In genomic region chr7:3239291-3239691, GRCh38 we compare ENCODE assay signal across 29 cellular contexts.
A peak's percentile ranks its signal among the peaks of the same experiment; 100 is the strongest.
DNase-seq lines count a peak whose midpoint lies in the region; ATAC-seq, FAIRE-seq and TF ChIP-seq lines count a peak whose summit lies in the region.
"Had no signal": no experiment of that assay in that cellular context is flagged by ENCODE, and none has a peak within 500 bp of the region (broad histone marks: within the 10 kb centered on the region; RNA-seq: fewer than 3 reads in every experiment).

No MANE protein-coding gene starts in this region.

- DNase-seq in MV-4-11 (lab: John Stamatoyannopoulos, UW) (peak; percentile 67), astrocyte (ENCODE audit: low read depth) (peak; percentile 25), kidney tubule cell (ENCODE audit: low spot score) (peak; percentile 96), renal cortical epithelial cell (ENCODE audit: low read depth) (peak; percentile 97), neural progenitor cell (ENCODE audit: low spot score) (no peak), A172 (ENCODE audit: low spot score) (no peak)
- no peak for DNase-seq in effector memory CD4-positive, alpha-beta T cell
- DNase-seq: activated CD4-positive, alpha-beta T cell treated with anti-CD3 and anti-CD28 coated beads for 4 hours; activated naive CD4-positive, alpha-beta T cell treated with anti-CD3 and anti-CD28 coated beads for 36 hours; activated T-cell treated with anti-CD3 and anti-CD28 coated beads, Interleukin-2, amount 50 U/mL, for 48 hours; amniotic stem cell; CD4-positive, alpha-beta T cell; colonic mucosa; endodermal cell; KBM-7; left cardiac atrium; naive thymus-derived CD8-positive, alpha-beta T cell; NCI-H146; ovary; right lobe of liver had no signal

- H3F3A ChIP-seq in neural progenitor cell (ENCODE audit: low read depth), result no peaks in the 10 kb centered on the region

- peak overlapping the region; percentile 44 for H3K4me2 ChIP-seq in astrocyte (ENCODE audit: low read length)
- no peak overlapping the region for H3K4me2 ChIP-seq in neural progenitor cell
- H3K4me2 ChIP-seq: GM23338 had no signal

- H3K27ac ChIP-seq in astrocyte (ENCODE audit: low read depth, low read length) (no peak overlapping the region), neural progenitor cell (no peak overlapping the region)
- H3K27ac ChIP-seq in effector memory CD4-positive, alpha-beta T cell (ENCODE audit: insufficient read depth, low read length, poor library complexity, severe bottlenecking), result no peak overlapping the region
- H3K27ac ChIP-seq: colonic mucosa, gastroesophageal sphincter, ovary, right lobe of liver, tibial nerve had no signal

- H3K27me3 ChIP-seq in astrocyte (ENCODE audit: insufficient read depth, low read length), result no peaks in the 10 kb centered on the region
- no peaks in the 10 kb centered on the region for H3K27me3 ChIP-seq in effector memory CD4-positive, alpha-beta T cell (replicated peaks; ENCODE audit: control insufficient read depth, insufficient read depth, low read length, poor library complexity, severe bottlenecking)
- H3K27me3 ChIP-seq in neural progenitor cell, result no peaks in the 10 kb centered on the region
- H3K27me3 ChIP-seq: colonic mucosa, ovary, right lobe of liver, tibial nerve had no signal

- H3K36me3 ChIP-seq in astrocyte (ENCODE audit: insufficient read depth, low read length) (no peaks in the 10 kb centered on the region), neural progenitor cell (no peaks in the 10 kb centered on the region)
- no peaks in the 10 kb centered on the region for H3K36me3 ChIP-seq in effector memory CD4-positive, alpha-beta T cell (ENCODE audit: control insufficient read depth, insufficient read depth, low read length)
- H3K36me3 ChIP-seq: colonic mucosa, gastroesophageal sphincter, ovary, right lobe of liver, tibial nerve had no signal

- TF ChIP-seq CTCF in astrocyte (IDR thresholded peaks at IDR 0.05; ENCODE audit: insufficient read depth, low read depth, low read length), result no peak
- no peak for TF ChIP-seq CTCF in neural progenitor cell (IDR thresholded peaks at IDR 0.05)

- H3K4me1 ChIP-seq in astrocyte (ENCODE audit: insufficient read depth, low read length) (peaks cover 8% of the 10 kb centered on the region), neural progenitor cell (peaks cover 3% of the 10 kb centered on the region)
- no peaks in the 10 kb centered on the region for H3K4me1 ChIP-seq in effector memory CD4-positive, alpha-beta T cell (ENCODE audit: control insufficient read depth, insufficient read depth, low read length, poor library complexity, severe bottlenecking)
- H3K4me1 ChIP-seq: colonic mucosa, right lobe of liver, tibial nerve had no signal

- no peak for FAIRE-seq in astrocyte (lab: Jason Lieb, UNC)
- FAIRE-seq: G401.6, GM18507 had no signal

- H3K9me3 Mint-ChIP-seq in astrocyte (ENCODE audit: unreplicated experiment), result peaks cover 15% of the 10 kb centered on the region
- peaks cover 21% of the 10 kb centered on the region for H3K9me3 Mint-ChIP-seq in neural progenitor cell

- H3K27me3 Mint-ChIP-seq in astrocyte (ENCODE audit: low read depth, unreplicated experiment), result peaks cover 6% of the 10 kb centered on the region
- peaks cover 5% of the 10 kb centered on the region for H3K27me3 Mint-ChIP-seq in neural progenitor cell (ENCODE audit: insufficient read depth, low read depth)

- H3K36me3 Mint-ChIP-seq in astrocyte (ENCODE audit: low read depth, unreplicated experiment), result no peaks in the 10 kb centered on the region
- peaks cover 6% of the 10 kb centered on the region for H3K36me3 Mint-ChIP-seq in neural progenitor cell
- H3K36me3 Mint-ChIP-seq: mesothelial cell of epicardium had no signal

- H3K9ac ChIP-seq in astrocyte (ENCODE audit: low read length) (no peak overlapping the region), neural progenitor cell (no peak overlapping the region)

- H3K4me3 ChIP-seq in astrocyte (ENCODE audit: insufficient read depth, low read depth, low read length), result no peak overlapping the region
- no peak overlapping the region for H3K4me3 ChIP-seq in effector memory CD4-positive, alpha-beta T cell (ENCODE audit: insufficient read depth, low read depth, low read length, poor library complexity, severe bottlenecking)
- H3K4me3 ChIP-seq in neural progenitor cell, result no peak overlapping the region
- H3K4me3 ChIP-seq: colonic mucosa, gastroesophageal sphincter, GM23338, ovary, right lobe of liver, tibial nerve had no signal

- H2AFZ ChIP-seq in astrocyte (ENCODE audit: low read depth, low read length), result no peak overlapping the region
- no peak overlapping the region for H2AFZ ChIP-seq in neural progenitor cell (replicated peaks)
- H2AFZ ChIP-seq: GM23338 had no signal

- no peak overlapping the region for H3K27ac Mint-ChIP-seq in astrocyte (ENCODE audit: unreplicated experiment)
- no peak overlapping the region for H3K27ac Mint-ChIP-seq in neural progenitor cell
- H3K27ac Mint-ChIP-seq: activated naive CD4-positive, alpha-beta T cell treated with anti-CD3 and anti-CD28 coated beads for 36 hours; CD4-positive, alpha-beta T cell; endodermal cell; GM23338; mesothelial cell of epicardium; stimulated activated naive CD8-positive, alpha-beta T cell treated with anti-CD3 and anti-CD28 coated beads, Interleukin-15, Interleukin-2, amounts not matched to agents 100 ng/mL and 50 ng/mL, for 24 hours had no signal

- ATAC-seq in HG02798 (IDR thresholded peaks at IDR 0.05; ENCODE audit: poor library complexity, unreplicated experiment), result no peak
- ATAC-seq: gastroesophageal sphincter; GM23338; left cardiac atrium; naive thymus-derived CD8-positive, alpha-beta T cell; Panc1; right lobe of liver had no signal

- H4K20me1 ChIP-seq in astrocyte (ENCODE audit: insufficient read depth, low read length) (no peaks in the 10 kb centered on the region), neural progenitor cell (ENCODE audit: low read depth) (no peaks in the 10 kb centered on the region)

- H3K4me1 Mint-ChIP-seq in astrocyte (ENCODE audit: low read depth, unreplicated experiment) (peaks cover 4% of the 10 kb centered on the region), neural progenitor cell (peaks cover 26% of the 10 kb centered on the region)
- H3K4me1 Mint-ChIP-seq: naive thymus-derived CD8-positive, alpha-beta T cell had no signal

- H3K4me3 Mint-ChIP-seq in astrocyte (ENCODE audit: unreplicated experiment) (no peak overlapping the region), neural progenitor cell (no peak overlapping the region)
- H3K4me3 Mint-ChIP-seq: activated naive CD4-positive, alpha-beta T cell treated with anti-CD3 and anti-CD28 coated beads for 36 hours; CD4-positive, alpha-beta T cell; endodermal cell; GM23338; mesothelial cell of epicardium; naive thymus-derived CD8-positive, alpha-beta T cell; stimulated activated naive CD8-positive, alpha-beta T cell treated with anti-CD3 and anti-CD28 coated beads, Interleukin-15, Interleukin-2, amounts not matched to agents 100 ng/mL and 50 ng/mL, for 24 hours had no signal

- peaks cover 18% of the 10 kb centered on the region for H3K9me3 ChIP-seq in astrocyte (ENCODE audit: insufficient read depth, low read depth, low read length)
- no peaks in the 10 kb centered on the region for H3K9me3 ChIP-seq in effector memory CD4-positive, alpha-beta T cell (ENCODE audit: control insufficient read depth, low read length)
- no peaks in the 10 kb centered on the region for H3K9me3 ChIP-seq in neural progenitor cell (ENCODE audit: low read depth)
- H3K9me3 ChIP-seq: colonic mucosa, right lobe of liver had no signal

- H3K79me2 ChIP-seq in astrocyte (ENCODE audit: insufficient read depth, low read length) (no peaks in the 10 kb centered on the region), neural progenitor cell (ENCODE audit: low read depth) (no peaks in the 10 kb centered on the region)

Comparison
In these comparisons a context has a peak if more than half of its experiments do, and no peak if none do; other contexts are left out.
1. DNase-seq: peak in MV-4-11 (single experiment), astrocyte (single experiment), kidney tubule cell (single experiment) and renal cortical epithelial cell (single experiment); none in effector memory CD4-positive, alpha-beta T cell (0 of 3), neural progenitor cell (single experiment) and A172 (single experiment).